In genomic region chrX:51975360-51975759, GRCh38 we compare ENCODE assay signal across 36 cellular contexts.
"Had no signal": no experiment of that assay in that cellular context is flagged by ENCODE, and none has a peak within 500 bp of the region (broad histone marks: within the 10 kb centered on the region; RNA-seq: fewer than 3 reads in every experiment).

No MANE protein-coding gene starts in this region.

- H3K9me3 ChIP-seq: adrenal gland, body of pancreas, breast epithelium had no signal

- ATAC-seq: activated CD8-positive, alpha-beta T cell treated with anti-CD3 and anti-CD28 coated beads for 36 hours; activated naive CD4-positive, alpha-beta T cell treated with anti-CD3 and anti-CD28 coated beads, Interleukin-2, amount 50 U/mL, for 72 hours; activated T-cell treated with anti-CD3 and anti-CD28 coated beads, Interleukin-2, amount 50 U/mL, for 4 hours; activated T-cell treated with anti-CD3 and anti-CD28 coated beads, Interleukin-2, amount 50 U/mL, for 72 hours; activated T-helper 17 cell treated with anti-CD3 and anti-CD28 coated beads, Interleukin-2, amount 50 U/mL, for 72 hours; body of pancreas had no signal

- H3K27ac ChIP-seq: adrenal gland, body of pancreas, brain microvascular endothelial cell, breast epithelium, cardiac muscle cell, VCaP had no signal

- H3K36me3 ChIP-seq: adrenal gland, brain microvascular endothelial cell, breast epithelium, cardiac muscle cell had no signal

- H3K4me1 ChIP-seq: adrenal gland, body of pancreas, breast epithelium had no signal

- DNase-seq: activated B cell treated with CpG ODN at 0.5 μM for 24 hours; activated CD4-positive, alpha-beta memory T cell treated with anti-CD3 and anti-CD28 coated beads for 36 hours; activated CD4-positive, alpha-beta T cell treated with anti-CD3 and anti-CD28 coated beads for 4 hours; activated CD4-positive, alpha-beta T cell treated with anti-CD3 and anti-CD28 coated beads, Interleukin-2, amount 10 ng/mL, durations not matched to agents 24 days and 14 days; activated CD4-positive, alpha-beta T cell treated with anti-CD3 and anti-CD28 coated beads, Interleukin-2, amount 50 U/mL, for 1 hour; activated CD4-positive, alpha-beta T cell treated with anti-CD3 and anti-CD28 coated beads, Interleukin-2, amount 50 U/mL, for 4 hours; activated CD4-positive, CD25-positive, alpha-beta regulatory T cell treated with anti-CD3 and anti-CD28 coated beads, Interleukin-2, amount 50 U/mL, for 72 hours; activated CD8-positive, alpha-beta memory T cell treated with anti-CD3 and anti-CD28 coated beads, Interleukin-2, amount 50 U/mL, for 4 hours; activated CD8-positive, alpha-beta T cell treated with anti-CD3 and anti-CD28 coated beads for 36 hours; activated effector memory CD4-positive, alpha-beta T cell treated with anti-CD3 and anti-CD28 coated beads, Interleukin-2, amount 50 U/mL, for 16 hours; activated gamma-delta T cell treated with Interleukin-2 at 50 U/mL for 16 hours; activated naive CD4-positive, alpha-beta T cell; activated naive CD4-positive, alpha-beta T cell treated with anti-CD3 and anti-CD28 coated beads for 36 hours; activated naive CD4-positive, alpha-beta T cell treated with anti-CD3 and anti-CD28 coated beads, Interleukin-2, amount 50 U/mL, for 16 hours; activated naive CD8-positive, alpha-beta T cell treated with anti-CD3 and anti-CD28 coated beads for 36 hours; activated T-cell treated with anti-CD3 and anti-CD28 coated beads for 4 hours; activated T-cell treated with anti-CD3 and anti-CD28 coated beads, Interleukin-2, amount 50 U/mL, for 1 hour; activated T-cell treated with anti-CD3 and anti-CD28 coated beads, Interleukin-2, amount 50 U/mL, for 4 hours; activated T-cell treated with anti-CD3 and anti-CD28 coated beads, Interleukin-2, amount 50 U/mL, for 72 hours; adrenal gland; amniotic stem cell; aorta; body of pancreas; brain microvascular endothelial cell; caudate nucleus; cerebellar nuclear complex; T-helper 1 cell; T-helper 2 cell; T-helper 9 cell had no signal

- H3K4me3 ChIP-seq: adrenal gland, body of pancreas, breast epithelium, cardiac muscle cell had no signal

- H3K27me3 ChIP-seq: body of pancreas, brain microvascular endothelial cell, cardiac muscle cell had no signal

- FAIRE-seq: astrocyte, TTC549 had no signal
